ENCODE assay signal across 11 cellular contexts in the genomic region with DNA sequence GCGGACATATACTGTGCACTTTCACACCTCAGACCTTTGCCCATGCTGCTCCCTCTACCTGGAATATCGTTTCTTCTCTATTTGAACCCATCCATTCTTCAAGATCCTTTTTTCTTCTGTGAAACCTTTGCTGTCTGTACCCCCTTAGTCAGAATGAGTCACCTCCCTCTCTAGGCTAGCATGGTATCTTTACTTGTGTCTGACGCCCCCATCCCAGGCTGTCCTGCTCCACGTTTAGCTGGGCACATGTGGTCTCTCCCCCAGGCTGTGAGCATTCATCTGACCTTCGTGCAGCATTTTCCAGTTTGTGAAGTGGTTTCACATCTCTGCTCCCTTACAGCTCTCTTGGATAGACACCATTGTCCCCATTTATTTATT. TPM values are rescaled to one million over a fixed set of nuclear protein-coding genes. Genes with fewer than 3 reads are reported as not detected.
DNase-seq lines count a peak whose midpoint lies in the region; ATAC-seq and TF ChIP-seq lines count a peak whose summit lies in the region.
"Had no signal": no experiment of that assay in that cellular context is flagged by ENCODE, and none has a peak within 500 bp of the region (broad histone marks: within the 10 kb centered on the region; RNA-seq: fewer than 3 reads in every experiment).

No MANE protein-coding gene starts in this region.

- peaks cover 9% of the 10 kb centered on the region for H3K4me1 Mint-ChIP-seq in glutamatergic neuron (ENCODE audit: low read depth, unreplicated experiment)
- no peaks in the 10 kb centered on the region for H3K4me1 Mint-ChIP-seq in activated naive CD4-positive, alpha-beta T cell treated with anti-CD3 and anti-CD28 coated beads for 36 hours (ENCODE audit: low read depth)

- H3K27me3 Mint-ChIP-seq in glutamatergic neuron (ENCODE audit: unreplicated experiment): peaks cover 3% of the 10 kb centered on the region
- H3K27me3 Mint-ChIP-seq in activated naive CD4-positive, alpha-beta T cell treated with anti-CD3 and anti-CD28 coated beads for 36 hours (ENCODE audit: low read depth): no peaks in the 10 kb centered on the region

- H3K27ac ChIP-seq in SK-N-MC (0 out of 2 replicates have a peak overlapping the region, but pooled peaks have one; percentile 53), sigmoid colon (peak overlapping the region; percentile 82 to 90 (median 88))

- CTCF ChIA-PET in activated naive CD4-positive, alpha-beta T cell treated with anti-CD3 and anti-CD28 coated beads for 36 hours (lab: Charles Lee): no interaction called here

- no peak for ATAC-seq in GM18519 (IDR thresholded peaks at IDR 0.05; ENCODE audit: low FRiP score, unreplicated experiment)

- H3K36me3 Mint-ChIP-seq in glutamatergic neuron (ENCODE audit: unreplicated experiment): no peaks in the 10 kb centered on the region
- no peaks in the 10 kb centered on the region for H3K36me3 Mint-ChIP-seq in activated naive CD4-positive, alpha-beta T cell treated with anti-CD3 and anti-CD28 coated beads for 36 hours (ENCODE audit: low read depth)

- in situ Hi-C loops in GM13976 (cut with MboI; ENCODE audit: low sequenced_read_pairs, unreplicated experiment): no loop called here

- peak overlapping the region; percentile 78 for H3K27ac Mint-ChIP-seq in glutamatergic neuron (ENCODE audit: unreplicated experiment)
- H3K27ac Mint-ChIP-seq in activated naive CD4-positive, alpha-beta T cell treated with anti-CD3 and anti-CD28 coated beads for 36 hours: no peak overlapping the region

- H3K9me3 Mint-ChIP-seq in glutamatergic neuron (ENCODE audit: unreplicated experiment): peaks cover 5% of the 10 kb centered on the region
- no peaks in the 10 kb centered on the region for H3K9me3 Mint-ChIP-seq in activated naive CD4-positive, alpha-beta T cell treated with anti-CD3 and anti-CD28 coated beads for 36 hours

- no peak for TF ChIP-seq POLR2A in sigmoid colon (IDR thresholded peaks at IDR 0.05)

- peak; percentile 40 for DNase-seq in ELR (ENCODE audit: low read depth)
- no peak for DNase-seq in SK-N-MC (ENCODE audit: low read depth, low spot score)
- no peak for DNase-seq in glutamatergic neuron
- no peak for DNase-seq in sigmoid colon
- DNase-seq in GM13976 (ENCODE audit: low spot score): no peak
- no peak for DNase-seq in GM19238 (ENCODE audit: insufficient read length, low spot score)
- DNase-seq in activated naive CD4-positive, alpha-beta T cell treated with anti-CD3 and anti-CD28 coated beads for 36 hours: no peak
- DNase-seq: activated T-cell treated with anti-CD3 and anti-CD28 coated beads, Interleukin-2, amount 50 U/mL, for 48 hours; T-helper 2 cell had no signal

- TF ChIP-seq CTCF in glutamatergic neuron (IDR thresholded peaks at IDR 0.05; ENCODE audit: partially characterized antibody, unreplicated experiment) (no peak), sigmoid colon (IDR thresholded peaks at IDR 0.05) (no peak), GM13976 (IDR thresholded peaks at IDR 0.05; ENCODE audit: borderline replicate concordance, control extremely low read depth, extremely low read depth, insufficient read depth, missing control alignments) (no peak)

- WGBS in sigmoid colon, 2 donors: 8 to 42% methylated on average over 5 of the region's 5 CpGs

- peak overlapping the region; percentile 63 for H3K4me3 Mint-ChIP-seq in glutamatergic neuron (ENCODE audit: unreplicated experiment)
- no peak overlapping the region for H3K4me3 Mint-ChIP-seq in activated naive CD4-positive, alpha-beta T cell treated with anti-CD3 and anti-CD28 coated beads for 36 hours

- intact Hi-C loops in sigmoid colon (cut with DNase I): no loop called here
- intact Hi-C loops in activated naive CD4-positive, alpha-beta T cell treated with anti-CD3 and anti-CD28 coated beads for 36 hours (cut with micrococcal nuclease): no loop called here

- no peak for TF ChIP-seq EP300 in sigmoid colon (IDR thresholded peaks at IDR 0.05)

- no peaks in the 10 kb centered on the region for H3K36me3 ChIP-seq in SK-N-MC (ENCODE audit: insufficient read depth, low read length)
- no peaks in the 10 kb centered on the region for H3K36me3 ChIP-seq in sigmoid colon
- H3K36me3 ChIP-seq: tibial artery had no signal

- peak overlapping the region; percentile 65 for H3K4me3 ChIP-seq in SK-N-MC
- peak overlapping the region in 1 of 4 donors; percentile 18 for H3K4me3 ChIP-seq in sigmoid colon
- H3K4me3 ChIP-seq: tibial artery had no signal

- H3K9ac ChIP-seq in SK-N-MC (ENCODE audit: insufficient read length): peak overlapping the region; percentile 29

- H3K9me3 ChIP-seq in SK-N-MC (ENCODE audit: low read depth, low read length): no peaks in the 10 kb centered on the region
- no peaks in the 10 kb centered on the region for H3K9me3 ChIP-seq in sigmoid colon
- H3K9me3 ChIP-seq: tibial artery had no signal

- peaks cover 0 to 26% (median 17%) of the 10 kb centered on the region in 4 donors for H3K4me1 ChIP-seq in sigmoid colon

- no peaks in the 10 kb centered on the region for H3K27me3 ChIP-seq in sigmoid colon
- H3K27me3 ChIP-seq: tibial artery had no signal

RNA-seq across cellular contexts. Expression of a gene that starts 14.3 kb away (rescaled TPM):
- total RNA-seq in glutamatergic neuron (ENCODE audit: unreplicated experiment): 89.2 TPM
- total RNA-seq in sigmoid colon: 10 to 100 TPM; 49.5 to 82.0 (median 58.8) TPM
- polyA plus RNA-seq in sigmoid colon: 10 to 100 TPM; 16.8 to 39.3 (median 21.0) TPM
- total RNA-seq in activated naive CD4-positive, alpha-beta T cell treated with anti-CD3 and anti-CD28 coated beads for 36 hours: 100 to 1,000 TPM; 105 to 109 TPM
